Comparison of ENCODE assay signal across 11 cellular contexts in genomic region chr22:44295406-44295805, GRCh38. TPM values are rescaled to one million over a fixed set of nuclear protein-coding genes. Genes with fewer than 3 reads are reported as not detected.
"Had no signal": no experiment of that assay in that cellular context is flagged by ENCODE, and none has a peak within 500 bp of the region (broad histone marks: within the 10 kb centered on the region; RNA-seq: fewer than 3 reads in every experiment).

No MANE protein-coding gene starts in this region.

- H3K27ac ChIP-seq: GM23248 had no signal

- H3K4me3 ChIP-seq: GM23248, GM23338, HAP-1 had no signal

- ATAC-seq: GM23338, HCT116 had no signal

- H3K4me2 ChIP-seq: GM23338 had no signal

- DNase-seq: GM23248, GOT3, H7, H9, HCEC 1CT, HFFc6 had no signal

- FAIRE-seq: H1, H54 had no signal

- H3K9ac ChIP-seq: GM23248 had no signal

- H3K36me3 ChIP-seq: HAP-1 had no signal

- H3K9me3 ChIP-seq: HAP-1 had no signal

- H2AFZ ChIP-seq: GM23248, GM23338 had no signal

RNA-seq across cellular contexts. Expression of gene SHISAL1, which starts 17.3 kb away (rescaled TPM):
- total RNA-seq: HFFc6 had no signal
